Comparison of ENCODE assay signal across 8 cellular contexts in genomic region chr1:18927082-18927653, GRCh38.
DNase-seq lines count a peak whose midpoint lies in the region; ATAC-seq lines count a peak whose summit lies in the region.

No MANE protein-coding gene starts in this region.

- H3K9ac ChIP-seq in mucosa of rectum (ENCODE audit: low read depth in 1 of 2, low read length in 2 of 2), result peak overlapping the region; percentile 37 to 63

- no peaks in the 10 kb centered on the region for H3K27me3 ChIP-seq in mucosa of rectum (ENCODE audit: control insufficient read depth in 2 of 2, insufficient read depth in 2 of 2, low read length in 2 of 2)

- H3K4me1 ChIP-seq in mucosa of rectum (ENCODE audit: control insufficient read depth in 2 of 2, insufficient read depth in 2 of 2, low read length in 2 of 2), result peaks cover 28 to 33% of the 10 kb centered on the region in 2 donors

- H3K9me3 ChIP-seq in mucosa of rectum (ENCODE audit: control insufficient read depth in 2 of 2, low read length in 2 of 2), result no peaks in the 10 kb centered on the region

- peak; percentile 48 for DNase-seq in GM19238 (ENCODE audit: insufficient read length, low spot score)
- DNase-seq in activated gamma-delta T cell treated with Interleukin-2 at 50 U/mL for 16 hours, result peak; percentile 27
- no peak for DNase-seq in DMS79 treated with DMSO at 0.1 percent for 48 hours (lab: John Stamatoyannopoulos, UW)
- no peak for DNase-seq in NCI-H82 treated with DMSO at 0.1 percent for 48 hours (lab: John Stamatoyannopoulos, UW; ENCODE audit: unreplicated experiment)
- no peak for DNase-seq in NOMO-1 (lab: John Stamatoyannopoulos, UW; ENCODE audit: unreplicated experiment in 2 of 2)

- ATAC-seq in HG03442 (IDR thresholded peaks at IDR 0.05; ENCODE audit: unreplicated experiment) (peak; percentile 4), HG03565 (IDR thresholded peaks at IDR 0.05; ENCODE audit: unreplicated experiment) (no peak)

- no peaks in the 10 kb centered on the region for H3K36me3 ChIP-seq in mucosa of rectum (ENCODE audit: control insufficient read depth in 2 of 2, insufficient read depth in 2 of 2, low read length in 2 of 2)

- peak overlapping the region; percentile 68 to 88 for H3K27ac ChIP-seq in mucosa of rectum (ENCODE audit: low read depth in 2 of 2, low read length in 2 of 2)

- H3K4me3 ChIP-seq in mucosa of rectum (ENCODE audit: low read length in 2 of 2), result peak overlapping the region in 1 of 2 donors; percentile 23

Comparison
In these comparisons a context has a peak if more than half of its experiments do, and no peak if none do; other contexts are left out.
1. DNase-seq: peak in GM19238 (single experiment) and activated gamma-delta T cell treated with Interleukin-2 at 50 U/mL for 16 hours (single experiment); none in DMS79 treated with DMSO at 0.1 percent for 48 hours (single experiment), NCI-H82 treated with DMSO at 0.1 percent for 48 hours (single experiment) and NOMO-1 (0 of 2).